8 cellular contexts compared by ENCODE assay signal in genomic region chr5:151773979-151774378, GRCh38. TPM values are rescaled to one million over a fixed set of nuclear protein-coding genes. Genes with fewer than 3 reads are reported as not detected.
DNase-seq lines count a peak whose midpoint lies in the region; ATAC-seq, FAIRE-seq and TF ChIP-seq lines count a peak whose summit lies in the region.

No MANE protein-coding gene starts in this region.

- TF ChIP-seq CTCF in keratinocyte (optimal IDR thresholded peaks at IDR 0.05 in 1 of 3, IDR thresholded peaks at IDR 0.05 in 1 of 3, conservative IDR thresholded peaks at IDR 0.05 in 1 of 3; ENCODE audit: extremely low read depth in 1 of 3, insufficient read depth in 2 of 3, low read length in 3 of 3) (no peak), tibial artery (IDR thresholded peaks at IDR 0.05) (no peak)

- no peak for DNase-seq in activated CD8-positive, alpha-beta memory T cell treated with anti-CD3 and anti-CD28 coated beads, Interleukin-2, amount 10 ng/mL, durations not matched to agents 7 days and 5 days
- no peak for DNase-seq in activated CD8-positive, alpha-beta memory T cell treated with anti-CD3 and anti-CD28 coated beads, Interleukin-2, amount 50 U/mL, for 4 hours
- no peak for DNase-seq in keratinocyte (ENCODE audit: low read depth, low spot score)
- DNase-seq in tibial artery, result no peak
- no peak for DNase-seq in RCC 7860 (ENCODE audit: low spot score)
- no peak for DNase-seq in DMS53 treated with DMSO at 0.1 percent for 48 hours (lab: John Stamatoyannopoulos, UW; ENCODE audit: unreplicated experiment)
- DNase-seq in AML-193 (lab: John Stamatoyannopoulos, UW), result no peak

- H3K36me3 ChIP-seq in keratinocyte (ENCODE audit: control insufficient read depth in 2 of 2, extremely low read depth in 1 of 2, insufficient read depth in 2 of 2, low read length in 2 of 2) (peaks cover 2 to 21% of the 10 kb centered on the region in 2 experiments), tibial artery (peaks cover 0 to 4% (median 0%) of the 10 kb centered on the region in 3 donors)

- H3K9me1 ChIP-seq in keratinocyte (ENCODE audit: control insufficient read depth, extremely low read depth, insufficient read depth, low read length), result no peaks in the 10 kb centered on the region

- H3K27me3 Mint-ChIP-seq in activated CD8-positive, alpha-beta memory T cell treated with anti-CD3 and anti-CD28 coated beads, Interleukin-2, amount 10 ng/mL, durations not matched to agents 7 days and 5 days, result no peaks in the 10 kb centered on the region
- no peaks in the 10 kb centered on the region for H3K27me3 Mint-ChIP-seq in activated naive CD8-positive, alpha-beta T cell

- no peak overlapping the region for H3K27ac ChIP-seq in keratinocyte (ENCODE audit: control insufficient read depth, insufficient read depth, low read length)
- H3K27ac ChIP-seq in tibial artery, result peak overlapping the region; percentile 84 to 90

- H3K9me3 ChIP-seq in keratinocyte (ENCODE audit: control insufficient read depth, low read depth, low read length) (no peaks in the 10 kb centered on the region), tibial artery (no peaks in the 10 kb centered on the region)

- no peaks in the 10 kb centered on the region for H3K9me3 Mint-ChIP-seq in activated CD8-positive, alpha-beta memory T cell treated with anti-CD3 and anti-CD28 coated beads, Interleukin-2, amount 10 ng/mL, durations not matched to agents 7 days and 5 days (ENCODE audit: low read depth)
- H3K9me3 Mint-ChIP-seq in activated naive CD8-positive, alpha-beta T cell (ENCODE audit: low read depth), result no peaks in the 10 kb centered on the region

- H2AFZ ChIP-seq in keratinocyte (ENCODE audit: control insufficient read depth, low read length), result no peak overlapping the region

- H3K27ac Mint-ChIP-seq in activated CD8-positive, alpha-beta memory T cell treated with anti-CD3 and anti-CD28 coated beads, Interleukin-2, amount 10 ng/mL, durations not matched to agents 7 days and 5 days, result peak overlapping the region; percentile 71
- H3K27ac Mint-ChIP-seq in activated naive CD8-positive, alpha-beta T cell, result peak overlapping the region; percentile 16

- H3K79me2 ChIP-seq in keratinocyte (ENCODE audit: control insufficient read depth, insufficient read depth, low read length), result peaks cover 73% of the 10 kb centered on the region

- peaks cover 49% of the 10 kb centered on the region for H3K4me1 Mint-ChIP-seq in activated CD8-positive, alpha-beta memory T cell treated with anti-CD3 and anti-CD28 coated beads, Interleukin-2, amount 10 ng/mL, durations not matched to agents 7 days and 5 days
- peaks cover 52% of the 10 kb centered on the region for H3K4me1 Mint-ChIP-seq in activated naive CD8-positive, alpha-beta T cell (ENCODE audit: low read depth)

- peak overlapping the region; percentile 97 for H3K9ac ChIP-seq in keratinocyte (ENCODE audit: control insufficient read depth, extremely low read depth, insufficient read depth, low read length)

- no peaks in the 10 kb centered on the region for H3K27me3 ChIP-seq in keratinocyte (ENCODE audit: control insufficient read depth, extremely low read depth, insufficient read depth, low read length)
- H3K27me3 ChIP-seq in tibial artery, result no peaks in the 10 kb centered on the region

- peak overlapping the region; percentile 83 for H3K4me3 Mint-ChIP-seq in activated CD8-positive, alpha-beta memory T cell treated with anti-CD3 and anti-CD28 coated beads, Interleukin-2, amount 10 ng/mL, durations not matched to agents 7 days and 5 days
- H3K4me3 Mint-ChIP-seq in activated naive CD8-positive, alpha-beta T cell, result peak overlapping the region; percentile 99

- H3K4me1 ChIP-seq in keratinocyte (ENCODE audit: control insufficient read depth, extremely low read depth, insufficient read depth, low read length) (peaks cover 24% of the 10 kb centered on the region), tibial artery (peaks cover 6 to 69% (median 41%) of the 10 kb centered on the region in 4 donors)

- FAIRE-seq in keratinocyte (lab: Jason Lieb, UNC) (peak; percentile 32), RCC 7860 (lab: Jason Lieb, UNC) (no peak)

- dilution Hi-C loops in keratinocyte (cut with MboI; ENCODE audit: extremely low pct_ligation_motif_present, low sequenced_read_pairs), result no loop called here

- CTCF ChIA-PET in activated CD8-positive, alpha-beta memory T cell treated with anti-CD3 and anti-CD28 coated beads, Interleukin-2, amount 10 ng/mL, durations not matched to agents 7 days and 5 days (lab: Charles Lee), result interaction anchor here (1.2 to 6.4 kb wide), 9 partner anchors 8 to 326 kb away, joined by 3 to 51 read pairs (median 5); partner anchors contain the start of gene SLC36A1

- peaks cover 41% of the 10 kb centered on the region for H3K36me3 Mint-ChIP-seq in activated CD8-positive, alpha-beta memory T cell treated with anti-CD3 and anti-CD28 coated beads, Interleukin-2, amount 10 ng/mL, durations not matched to agents 7 days and 5 days
- peaks cover 13% of the 10 kb centered on the region for H3K36me3 Mint-ChIP-seq in activated naive CD8-positive, alpha-beta T cell

- H3K4me2 ChIP-seq in keratinocyte (ENCODE audit: control insufficient read depth, extremely low read depth, insufficient read depth, low read depth, low read length), result peak overlapping the region; percentile 85

- H3K4me3 ChIP-seq in keratinocyte (ENCODE audit: control insufficient read depth in 2 of 3, extremely low read depth in 1 of 3, insufficient read depth in 2 of 3, low read depth in 1 of 3, low read length in 3 of 3), result peak overlapping the region; percentile 94 to 99 (median 99)
- H3K4me3 ChIP-seq in tibial artery, result peak overlapping the region; percentile 76 to 84

- no peak for ATAC-seq in activated CD8-positive, alpha-beta memory T cell treated with anti-CD3 and anti-CD28 coated beads, Interleukin-2, amount 10 ng/mL, durations not matched to agents 7 days and 5 days

- intact Hi-C loops in tibial artery (cut with DNase I; ENCODE audit: low total_unique reads), result loop anchor here (2.0 kb wide), 1 partner anchor 15 kb away; the partner anchor contains the start of gene ATOX1

- peaks cover 55% of the 10 kb centered on the region for H4K20me1 ChIP-seq in keratinocyte (ENCODE audit: control insufficient read depth, extremely low read depth, insufficient read depth, low read length)

RNA-seq across cellular contexts. Expression of gene G3BP1, which starts 2.2 kb away (rescaled TPM):
- total RNA-seq in activated CD8-positive, alpha-beta memory T cell treated with anti-CD3 and anti-CD28 coated beads, Interleukin-2, amount 10 ng/mL, durations not matched to agents 7 days and 5 days, result 100 to 1,000 TPM; 192 to 279 TPM
- polyA plus RNA-seq in keratinocyte, result 93.5 to 137 TPM (median 115 TPM) in 3 replicates
- polyA plus RNA-seq in keratinocyte (2011; ENCODE audit: low read depth), result 98.2 TPM
- 52.3 and 81.0 TPM in 2 replicates for polyA plus RNA-seq in keratinocyte (2011; cell fraction: cytosol; rRNA removed)
- polyA plus RNA-seq in keratinocyte (2011; cell fraction: nucleus; rRNA removed), result 83.5 and 87.6 TPM in 2 replicates
- 84.1 and 237 TPM in 2 replicates for polyA plus RNA-seq in keratinocyte (2012; ENCODE audit: low replicate concordance)
- polyA minus RNA-seq in keratinocyte, result 182 to 302 TPM (median 247 TPM) in 3 replicates
- polyA minus RNA-seq in keratinocyte (2011; cell fraction: cytosol; rRNA and poly(A)+ RNA removed), result 189 TPM
- polyA minus RNA-seq in keratinocyte (2011; cell fraction: nucleus; rRNA and poly(A)+ RNA removed), result 187 and 308 TPM in 2 replicates

RNA-seq across cellular contexts. Expression of gene ATOX1, which starts 15.5 kb away (rescaled TPM):
- 10 to 100 TPM; 72.6 to 78.1 TPM for total RNA-seq in activated CD8-positive, alpha-beta memory T cell treated with anti-CD3 and anti-CD28 coated beads, Interleukin-2, amount 10 ng/mL, durations not matched to agents 7 days and 5 days
- polyA plus RNA-seq in keratinocyte, result 173 to 414 TPM (median 199 TPM) in 3 replicates
- 58.4 TPM for polyA plus RNA-seq in keratinocyte (2011; ENCODE audit: low read depth)
- polyA plus RNA-seq in keratinocyte (2011; cell fraction: cytosol; rRNA removed), result 310 and 443 TPM in 2 replicates
- polyA plus RNA-seq in keratinocyte (2011; cell fraction: nucleus; rRNA removed), result 111 and 127 TPM in 2 replicates
- polyA plus RNA-seq in keratinocyte (2012; ENCODE audit: low replicate concordance), result 199 and 361 TPM in 2 replicates
- 133 to 246 TPM (median 216 TPM) in 3 replicates for polyA minus RNA-seq in keratinocyte
- polyA minus RNA-seq in keratinocyte (2011; cell fraction: cytosol; rRNA and poly(A)+ RNA removed), result 153 TPM
- polyA minus RNA-seq in keratinocyte (2011; cell fraction: nucleus; rRNA and poly(A)+ RNA removed), result 31.7 and 39.0 TPM in 2 replicates
